14 cellular contexts compared by ENCODE assay signal in genomic region chr14:68704736-68705720, GRCh38.
DNase-seq lines count a peak whose midpoint lies in the region; ATAC-seq lines count a peak whose summit lies in the region.
"Had no signal": no experiment of that assay in that cellular context is flagged by ENCODE, and none has a peak within 500 bp of the region (broad histone marks: within the 10 kb centered on the region; RNA-seq: fewer than 3 reads in every experiment).

No MANE protein-coding gene starts in this region.

- no peaks in the 10 kb centered on the region for H3K9me3 ChIP-seq in adipocyte (ENCODE audit: control insufficient read depth, low read length)
- H3K9me3 ChIP-seq: Peyer's patch, transverse colon had no signal

- DNase-seq in T-helper 1 cell (no peak), adipocyte (ENCODE audit: low read depth) (no peak), islet precursor cell (peak; percentile 79), H4 (ENCODE audit: low spot score) (no peak), NOMO-1 treated with dmso at 0.1 percent for 144 hours (lab: John Stamatoyannopoulos, UW; ENCODE audit: unreplicated experiment) (no peak)
- DNase-seq: activated CD4-positive, CD25-positive, alpha-beta regulatory T cell; NCI-H2029 treated with DMSO at 0.1 percent for 48 hours; occipital lobe had no signal

- no peak for ATAC-seq in GM21367 (IDR thresholded peaks at IDR 0.05; ENCODE audit: unreplicated experiment)

- H3K9me3 Mint-ChIP-seq in T-helper 1 cell treated with Interleukin-12 subunit alpha and Interleukin-12 subunit beta and Interleukin-4 antibody, amounts not matched to agents 30 μg/mL and 1 μg/mL, for 36 hours = no peaks in the 10 kb centered on the region

- no peak overlapping the region for H3K4me3 ChIP-seq in adipocyte (ENCODE audit: low read length)
- H3K4me3 ChIP-seq in skin epidermis = no peak overlapping the region
- H3K4me3 ChIP-seq: Peyer's patch, transverse colon had no signal

- peak overlapping the region; percentile 34 for H3K9ac ChIP-seq in adipocyte (ENCODE audit: low read length)

- H3K36me3 ChIP-seq in adipocyte (ENCODE audit: control insufficient read depth, insufficient read depth, low read length, severe bottlenecking) = no peaks in the 10 kb centered on the region
- H3K36me3 ChIP-seq: Peyer's patch, transverse colon had no signal

- no peaks in the 10 kb centered on the region for H3K27me3 Mint-ChIP-seq in T-helper 1 cell treated with Interleukin-12 subunit alpha and Interleukin-12 subunit beta and Interleukin-4 antibody, amounts not matched to agents 30 μg/mL and 1 μg/mL, for 36 hours (ENCODE audit: low read depth)

- peaks cover 52% of the 10 kb centered on the region for H3K4me1 ChIP-seq in adipocyte (ENCODE audit: control insufficient read depth, insufficient read depth, low read length)

- H3K27ac ChIP-seq in skin epidermis = peak overlapping the region in 20 of 21 experiments; percentile 41 to 86 (median 71)
- H3K27ac ChIP-seq: 22Rv1 had no signal

- no peaks in the 10 kb centered on the region for H3K27me3 ChIP-seq in adipocyte (replicated peaks; ENCODE audit: control insufficient read depth, insufficient read depth, low read length)
- H3K27me3 ChIP-seq: Peyer's patch, transverse colon had no signal

- no peak overlapping the region for H3K4me3 Mint-ChIP-seq in T-helper 1 cell treated with Interleukin-12 subunit alpha and Interleukin-12 subunit beta and Interleukin-4 antibody, amounts not matched to agents 30 μg/mL and 1 μg/mL, for 36 hours

- H3K27ac Mint-ChIP-seq in T-helper 1 cell treated with Interleukin-12 subunit alpha and Interleukin-12 subunit beta and Interleukin-4 antibody, amounts not matched to agents 30 μg/mL and 1 μg/mL, for 36 hours = peak overlapping the region; percentile 31

- H3K36me3 Mint-ChIP-seq in T-helper 1 cell treated with Interleukin-12 subunit alpha and Interleukin-12 subunit beta and Interleukin-4 antibody, amounts not matched to agents 30 μg/mL and 1 μg/mL, for 36 hours (ENCODE audit: low read depth) = no peaks in the 10 kb centered on the region

- H3K4me1 Mint-ChIP-seq in T-helper 1 cell treated with Interleukin-12 subunit alpha and Interleukin-12 subunit beta and Interleukin-4 antibody, amounts not matched to agents 30 μg/mL and 1 μg/mL, for 36 hours (ENCODE audit: low read depth) = peaks cover 2% of the 10 kb centered on the region
